In genomic region chr5:59893436-59894227, GRCh38 we compare ENCODE assay signal across 9 cellular contexts. TPM values are rescaled to one million over a fixed set of nuclear protein-coding genes. Genes with fewer than 3 reads are reported as not detected.
DNase-seq lines count a peak whose midpoint lies in the region; ATAC-seq and TF ChIP-seq lines count a peak whose summit lies in the region.
"Had no signal": no experiment of that assay in that cellular context is flagged by ENCODE, and none has a peak within 500 bp of the region (broad histone marks: within the 10 kb centered on the region; RNA-seq: fewer than 3 reads in every experiment).

Gene PDE4D (minus strand): TSS chr5:59893726.

- H3K36me3 Mint-ChIP-seq in CD4-positive, alpha-beta T cell (ENCODE audit: low read depth) = no peaks in the 10 kb centered on the region
- peaks cover 0 to 6% (median 0%) of the 10 kb centered on the region in 5 donors for H3K36me3 Mint-ChIP-seq in naive thymus-derived CD4-positive, alpha-beta T cell

- H3K36me3 ChIP-seq in naive thymus-derived CD4-positive, alpha-beta T cell (ENCODE audit: control insufficient read depth in 2 of 3, insufficient read depth in 3 of 3, low read length in 3 of 3) = no peaks in the 10 kb centered on the region
- H3K36me3 ChIP-seq in aorta (ENCODE audit: control insufficient read depth in 1 of 2, insufficient read depth in 2 of 2, low read length in 1 of 2) = no peaks in the 10 kb centered on the region

- no peak within 1 kb of the TSS for H3K4me3 Mint-ChIP-seq in CD4-positive, alpha-beta T cell
- peak within 1 kb of the TSS in 3 of 10 donors; percentile 1 to 32 (median 29) for H3K4me3 Mint-ChIP-seq in naive thymus-derived CD4-positive, alpha-beta T cell

- H3K4me3 ChIP-seq in HFF-Myc (replicated peaks; ENCODE audit: low read depth, low read length) (peak within 1 kb of the TSS; percentile 54), fibroblast of the aortic adventitia (ENCODE audit: low read depth, low read length) (peak within 1 kb of the TSS; percentile 40), aorta (ENCODE audit: low read length in 2 of 2) (peak within 1 kb of the TSS; percentile 0 to 28)
- H3K4me3 ChIP-seq in naive thymus-derived CD4-positive, alpha-beta T cell (ENCODE audit: low read length) = no peak within 1 kb of the TSS

- H3K27ac ChIP-seq in CD4-positive, alpha-beta T cell (ENCODE audit: low read depth, low read length) = no peak within 1 kb of the TSS
- no peak within 1 kb of the TSS for H3K27ac ChIP-seq in naive thymus-derived CD4-positive, alpha-beta T cell (ENCODE audit: low read depth, low read length)
- no peak within 1 kb of the TSS for H3K27ac ChIP-seq in aorta (ENCODE audit: low read depth in 1 of 2, low read length in 2 of 2)
- H3K27ac ChIP-seq: KMS-11 had no signal

- ATAC-seq in CD4-positive, alpha-beta T cell (ENCODE audit: poor library complexity) = no peak
- peak; percentile 24 for ATAC-seq in naive thymus-derived CD4-positive, alpha-beta T cell
- ATAC-seq in aorta (ENCODE audit: low FRiP score) = peak; percentile 81

- H3K4me1 Mint-ChIP-seq in CD4-positive, alpha-beta T cell (ENCODE audit: low read depth) = no peaks in the 10 kb centered on the region
- H3K4me1 Mint-ChIP-seq in naive thymus-derived CD4-positive, alpha-beta T cell = peaks cover 0 to 9% (median 6%) of the 10 kb centered on the region in 7 donors

- H3K27me3 ChIP-seq in CD4-positive, alpha-beta T cell (ENCODE audit: control insufficient read depth, insufficient read depth, low read length) = peaks cover 36% of the 10 kb centered on the region
- H3K27me3 ChIP-seq in naive thymus-derived CD4-positive, alpha-beta T cell (ENCODE audit: control insufficient read depth in 2 of 2, insufficient read depth in 2 of 2, low read length in 2 of 2) = peaks cover 0 to 3% of the 10 kb centered on the region in 2 donors
- no peaks in the 10 kb centered on the region for H3K27me3 ChIP-seq in aorta (ENCODE audit: control insufficient read depth in 1 of 2, insufficient read depth in 2 of 2, low read length in 1 of 2)

- no peak within 1 kb of the TSS for H3K27ac Mint-ChIP-seq in CD4-positive, alpha-beta T cell
- H3K27ac Mint-ChIP-seq in naive thymus-derived CD4-positive, alpha-beta T cell = peak within 1 kb of the TSS in 1 of 9 donors; percentile 40

- POLR2A ChIA-PET in CD4-positive, alpha-beta T cell (lab: Charles Lee) = no interaction called here
- POLR2A ChIA-PET in naive thymus-derived CD4-positive, alpha-beta T cell (lab: Charles Lee) = no interaction called here

- no peaks in the 10 kb centered on the region for H3K4me1 ChIP-seq in naive thymus-derived CD4-positive, alpha-beta T cell (ENCODE audit: control insufficient read depth in 2 of 2, insufficient read depth in 2 of 2, low read length in 2 of 2)
- no peaks in the 10 kb centered on the region for H3K4me1 ChIP-seq in aorta (ENCODE audit: control insufficient read depth in 1 of 2, insufficient read depth in 2 of 2, low read length in 2 of 2)

- no peaks in the 10 kb centered on the region for H3K9me3 Mint-ChIP-seq in CD4-positive, alpha-beta T cell
- peaks cover 0 to 8% (median 4%) of the 10 kb centered on the region in 11 donors for H3K9me3 Mint-ChIP-seq in naive thymus-derived CD4-positive, alpha-beta T cell

- intact Hi-C loops in CD4-positive, alpha-beta T cell (cut with DNase I, micrococcal nuclease) = no loop called here
- intact Hi-C loops in naive thymus-derived CD4-positive, alpha-beta T cell (cut with micrococcal nuclease) = no loop called here
- intact Hi-C loops in aorta (cut with DNase I) = no loop called here

- CTCF ChIA-PET in CD4-positive, alpha-beta T cell (lab: Charles Lee) = no interaction called here
- CTCF ChIA-PET in naive thymus-derived CD4-positive, alpha-beta T cell (lab: Charles Lee) = no interaction called here

- no peak for DNase-seq in CD4-positive, alpha-beta T cell
- peak; percentile 15 for DNase-seq in HFF-Myc (ENCODE audit: extremely low read depth, low read depth)
- peak; percentile 41 for DNase-seq in UCSD-AML1 (lab: John Stamatoyannopoulos, UW; ENCODE audit: unreplicated experiment)
- peak; percentile 47 for DNase-seq in fibroblast of the aortic adventitia (ENCODE audit: low read depth)
- DNase-seq in naive thymus-derived CD4-positive, alpha-beta T cell = no peak
- peak; percentile 73 to 93 for DNase-seq in aorta
- DNase-seq in LoVo (ENCODE audit: low spot score) = no peak
- DNase-seq in NCI-H2196 (lab: John Stamatoyannopoulos, UW; ENCODE audit: unreplicated experiment) = no peak

- WGBS in aorta, 2 donors = 1% methylated on average over 43 to 62 of the region's 62 CpGs

- H3K27me3 Mint-ChIP-seq in CD4-positive, alpha-beta T cell = peaks cover 68% of the 10 kb centered on the region
- H3K27me3 Mint-ChIP-seq in naive thymus-derived CD4-positive, alpha-beta T cell = peaks cover 44 to 60% (median 59%) of the 10 kb centered on the region in 5 donors

- TF ChIP-seq CTCF in CD4-positive, alpha-beta T cell (IDR thresholded peaks at IDR 0.05) = no peak
- TF ChIP-seq CTCF in HFF-Myc (IDR thresholded peaks at IDR 0.05; ENCODE audit: low read depth, low read length, missing control alignments) = no peak
- no peak for TF ChIP-seq CTCF in fibroblast of the aortic adventitia (IDR thresholded peaks at IDR 0.05; ENCODE audit: insufficient read depth, low read length)

- H3K9me3 ChIP-seq in CD4-positive, alpha-beta T cell (ENCODE audit: control insufficient read depth, low read length) = no peaks in the 10 kb centered on the region
- no peaks in the 10 kb centered on the region for H3K9me3 ChIP-seq in naive thymus-derived CD4-positive, alpha-beta T cell (ENCODE audit: control insufficient read depth in 2 of 3, low read length in 3 of 3)
- H3K9me3 ChIP-seq in aorta (ENCODE audit: control insufficient read depth, low read length) = no peaks in the 10 kb centered on the region

RNA-seq across cellular contexts. Expression of gene PDE4D, which starts in this region (rescaled TPM):
- total RNA-seq in CD4-positive, alpha-beta T cell = 100 to 1,000 TPM; 164 to 175 TPM
- total RNA-seq in fibroblast of the aortic adventitia (ENCODE audit: low replicate concordance) (9.2 and 12.7 TPM in 2 replicates), aorta (100 to 1,000 TPM in 1 of 2 donors, 10 to 100 TPM in 1; 60.0 to 112 TPM)
- 100 to 1,000 TPM in 1 of 5 experiments, 10 to 100 TPM in 4; 35.2 to 102 (median 55.0) TPM for total RNA-seq in naive thymus-derived CD4-positive, alpha-beta T cell
- 1 to 10 TPM; 4.9 to 6.1 TPM for polyA plus RNA-seq in naive thymus-derived CD4-positive, alpha-beta T cell
- polyA plus RNA-seq in aorta = 1 to 10 TPM; 2.4 to 6.6 TPM

Comparison
In these comparisons a context has a peak if more than half of its experiments do, and no peak if none do; other contexts are left out.
1. DNase-seq: peak in HFF-Myc (single experiment), UCSD-AML1 (single experiment), fibroblast of the aortic adventitia (single experiment) and aorta (2 of 2); none in CD4-positive, alpha-beta T cell (0 of 10), naive thymus-derived CD4-positive, alpha-beta T cell (0 of 9), LoVo (single experiment) and NCI-H2196 (single experiment).